In genomic region chr16:17412221-17412620, GRCh38 we compare ENCODE assay signal across 17 cellular contexts. TPM values are rescaled to one million over a fixed set of nuclear protein-coding genes. Genes with fewer than 3 reads are reported as not detected.
A peak's percentile ranks its signal among the peaks of the same experiment; 100 is the strongest.
DNase-seq lines count a peak whose midpoint lies in the region; ATAC-seq and TF ChIP-seq lines count a peak whose summit lies in the region.
"Had no signal": no experiment of that assay in that cellular context is flagged by ENCODE, and none has a peak within 500 bp of the region (broad histone marks: within the 10 kb centered on the region; RNA-seq: fewer than 3 reads in every experiment).

No MANE protein-coding gene starts in this region.

- intact Hi-C loops in esophagus muscularis mucosa (cut with DNase I), result no loop called here
- intact Hi-C loops in posterior cingulate gyrus (cut with DNase I), result loop anchor here (5.0 kb wide), 1 partner anchor 40 kb away; no protein-coding TSS in a partner anchor
- intact Hi-C loops in A673 (cut with micrococcal nuclease; ENCODE audit: unreplicated experiment), result no loop called here
- intact Hi-C loops in left colon (cut with DNase I, micrococcal nuclease), result no loop called here

- no peak for DNase-seq in CD4-positive, CD25-positive, alpha-beta regulatory T cell
- DNase-seq in T-helper 17 cell (no peak), esophagus muscularis mucosa (ENCODE audit: extremely low spot score) (no peak), osteocyte (ENCODE audit: extremely low spot score, unreplicated experiment) (no peak), posterior cingulate gyrus (no peak), A673 (ENCODE audit: low spot score) (no peak), left colon (no peak)
- DNase-seq: Calu3, lower lobe of right lung, natural killer cell, NCI-H2107, NCI-H748 treated with DMSO at 0.1 percent for 48 hours, uterus had no signal

- no TSS peak for BruUV-seq in A673 (replicated peaks; lab: Mats Ljungman, UMichigan)

- no peak overlapping the region for H3K27ac ChIP-seq in CD4-positive, CD25-positive, alpha-beta regulatory T cell (ENCODE audit: insufficient read depth, low read length, poor library complexity, severe bottlenecking)
- H3K27ac ChIP-seq in esophagus muscularis mucosa (replicated peaks in 1 of 4) (peak overlapping the region; percentile 68 to 95 (median 84)), A673 (ENCODE audit: low read depth, low read length, poor library complexity, severe bottlenecking) (no peak overlapping the region)
- H3K27ac ChIP-seq: lower lobe of right lung, uterus had no signal

- no peak for TF ChIP-seq POLR2A in esophagus muscularis mucosa (IDR thresholded peaks at IDR 0.05; ENCODE audit: low read depth)

- TF ChIP-seq CTCF in esophagus muscularis mucosa (IDR thresholded peaks at IDR 0.05), result no peak
- TF ChIP-seq CTCF in osteocyte (IDR thresholded peaks at IDR 0.05), result no peak
- no peak for TF ChIP-seq CTCF in A673 (conservative IDR thresholded peaks at IDR 0.05; ENCODE audit: low read depth, low read length)

- CTCF ChIA-PET in A673 (lab: Charles Lee), result no interaction called here

- 39% methylated on average over 6 of the region's 7 CpGs for WGBS in esophagus muscularis mucosa

- no peaks in the 10 kb centered on the region for H3K27me3 Mint-ChIP-seq in CD4-positive, CD25-positive, alpha-beta regulatory T cell
- H3K27me3 Mint-ChIP-seq in T-helper 17 cell (no peaks in the 10 kb centered on the region), osteocyte (ENCODE audit: unreplicated experiment) (no peaks in the 10 kb centered on the region)

- POLR2A ChIA-PET in A673 (lab: Charles Lee; ENCODE audit: low non-redundant PET), result no interaction called here

- H3K4me1 ChIP-seq in CD4-positive, CD25-positive, alpha-beta regulatory T cell (ENCODE audit: control insufficient read depth, insufficient read depth, low read length, poor library complexity, severe bottlenecking), result peaks cover 30% of the 10 kb centered on the region
- H3K4me1 ChIP-seq in esophagus muscularis mucosa, result peaks cover 9 to 93% (median 73%) of the 10 kb centered on the region in 4 donors
- H3K4me1 ChIP-seq in A673 (ENCODE audit: insufficient read depth, low read length, poor library complexity, severe bottlenecking), result no peaks in the 10 kb centered on the region
- H3K4me1 ChIP-seq: uterus had no signal

- H3K9me3 ChIP-seq in CD4-positive, CD25-positive, alpha-beta regulatory T cell (ENCODE audit: control insufficient read depth in 2 of 2, low read length in 2 of 2), result no peaks in the 10 kb centered on the region
- H3K9me3 ChIP-seq in T-helper 17 cell (ENCODE audit: control insufficient read depth, low read length, poor library complexity, severe bottlenecking), result no peaks in the 10 kb centered on the region
- no peaks in the 10 kb centered on the region for H3K9me3 ChIP-seq in esophagus muscularis mucosa
- H3K9me3 ChIP-seq in A673 (ENCODE audit: low read depth, low read length, poor library complexity, severe bottlenecking), result no peaks in the 10 kb centered on the region
- H3K9me3 ChIP-seq: lower lobe of right lung, uterus had no signal

- no peak for ATAC-seq in CD4-positive, CD25-positive, alpha-beta regulatory T cell (ENCODE audit: low read depth in 2 of 2)
- ATAC-seq in T-helper 17 cell, result no peak
- no peak for ATAC-seq in HG02642 (IDR thresholded peaks at IDR 0.05; ENCODE audit: poor library complexity, unreplicated experiment)
- ATAC-seq in left colon, result no peak
- ATAC-seq: activated naive CD4-positive, alpha-beta T cell treated with anti-CD3 and anti-CD28 coated beads, Interleukin-2, amount 50 U/mL, for 72 hours; lower lobe of right lung; natural killer cell; Panc1 had no signal

- no peaks in the 10 kb centered on the region for H3K27me3 ChIP-seq in CD4-positive, CD25-positive, alpha-beta regulatory T cell (ENCODE audit: control insufficient read depth, insufficient read depth, low read length)
- H3K27me3 ChIP-seq in esophagus muscularis mucosa (no peaks in the 10 kb centered on the region), A673 (replicated peaks; ENCODE audit: insufficient read depth, low read depth, low read length, poor library complexity) (no peaks in the 10 kb centered on the region)
- H3K27me3 ChIP-seq: uterus had no signal

- TF ChIP-seq EP300 in esophagus muscularis mucosa (IDR thresholded peaks at IDR 0.05), result no peak

- H3K36me3 Mint-ChIP-seq in CD4-positive, CD25-positive, alpha-beta regulatory T cell, result peaks cover 8% of the 10 kb centered on the region
- H3K36me3 Mint-ChIP-seq in T-helper 17 cell (ENCODE audit: low read depth) (peaks cover 4% of the 10 kb centered on the region), osteocyte (ENCODE audit: unreplicated experiment) (no peaks in the 10 kb centered on the region)
- H3K36me3 Mint-ChIP-seq: natural killer cell had no signal

- H3K4me1 Mint-ChIP-seq in CD4-positive, CD25-positive, alpha-beta regulatory T cell, result peaks cover 22 to 66% (median 33%) of the 10 kb centered on the region in 4 donors
- H3K4me1 Mint-ChIP-seq in T-helper 17 cell (peaks cover 44% of the 10 kb centered on the region), osteocyte (ENCODE audit: unreplicated experiment) (peaks cover 25% of the 10 kb centered on the region)

- peaks cover 0 to 2% (median 0%) of the 10 kb centered on the region in 7 donors for H3K9me3 Mint-ChIP-seq in CD4-positive, CD25-positive, alpha-beta regulatory T cell
- H3K9me3 Mint-ChIP-seq in osteocyte (ENCODE audit: unreplicated experiment), result no peaks in the 10 kb centered on the region
- H3K9me3 Mint-ChIP-seq: natural killer cell had no signal

- peak overlapping the region in 2 of 3 donors; percentile 45 to 47 for H3K27ac Mint-ChIP-seq in CD4-positive, CD25-positive, alpha-beta regulatory T cell
- peak overlapping the region; percentile 83 for H3K27ac Mint-ChIP-seq in T-helper 17 cell
- H3K27ac Mint-ChIP-seq in osteocyte (ENCODE audit: unreplicated experiment), result peak overlapping the region; percentile 19
- H3K27ac Mint-ChIP-seq: activated naive CD4-positive, alpha-beta T cell treated with anti-CD3 and anti-CD28 coated beads, Interleukin-2, amount 50 U/mL, for 72 hours; natural killer cell had no signal

- peaks cover 4% of the 10 kb centered on the region for H3K36me3 ChIP-seq in CD4-positive, CD25-positive, alpha-beta regulatory T cell (ENCODE audit: control insufficient read depth, insufficient read depth, low read length)
- H3K36me3 ChIP-seq in esophagus muscularis mucosa (no peaks in the 10 kb centered on the region), A673 (ENCODE audit: insufficient read depth, low read length, poor library complexity, severe bottlenecking) (no peaks in the 10 kb centered on the region)
- H3K36me3 ChIP-seq: lower lobe of right lung, uterus had no signal

- no peak overlapping the region for H3K4me3 Mint-ChIP-seq in CD4-positive, CD25-positive, alpha-beta regulatory T cell
- H3K4me3 Mint-ChIP-seq in T-helper 17 cell, result no peak overlapping the region
- H3K4me3 Mint-ChIP-seq in osteocyte (ENCODE audit: unreplicated experiment), result no peak overlapping the region
- H3K4me3 Mint-ChIP-seq: natural killer cell had no signal

- no peak overlapping the region for H3K4me3 ChIP-seq in CD4-positive, CD25-positive, alpha-beta regulatory T cell (ENCODE audit: low read depth, low read length)
- H3K4me3 ChIP-seq in esophagus muscularis mucosa (no peak overlapping the region), A673 (ENCODE audit: low read depth, low read length, poor library complexity, severe bottlenecking) (no peak overlapping the region)
- H3K4me3 ChIP-seq: lower lobe of right lung, uterus had no signal

RNA-seq across cellular contexts. Expression of gene XYLT1, which starts 58.5 kb away (rescaled TPM):
- total RNA-seq in CD4-positive, CD25-positive, alpha-beta regulatory T cell, result 26.3 TPM
- 1 to 10 TPM in 3 of 4 donors, under 1 TPM in 1; 0.68 to 3.3 (median 2.7) TPM for polyA plus RNA-seq in CD4-positive, CD25-positive, alpha-beta regulatory T cell
- 10 to 100 TPM; 33.8 to 57.3 TPM for total RNA-seq in T-helper 17 cell
- 10 to 100 TPM; 25.2 to 57.1 (median 33.5) TPM for total RNA-seq in esophagus muscularis mucosa
- total RNA-seq in osteocyte, result 9.0 and 11.1 TPM in 2 replicates
- total RNA-seq in A673 (2021), result 0.13 and 0.64 TPM in 2 replicates
- total RNA-seq in left colon, result 10 to 100 TPM; 24.2 to 28.6 TPM
- total RNA-seq: G401 had no signal

Comparison
In these comparisons a context has a peak if more than half of its experiments do, and no peak if none do; other contexts are left out.
1. H3K27ac ChIP-seq: peak in esophagus muscularis mucosa (4 of 4); none in CD4-positive, CD25-positive, alpha-beta regulatory T cell (single experiment) and A673 (single experiment).
2. H3K27ac Mint-ChIP-seq: peak in every context shown above with its lines; median percentile 83 in T-helper 17 cell; 46 in CD4-positive, CD25-positive, alpha-beta regulatory T cell; 19 in osteocyte.